8 cellular contexts compared by ENCODE assay signal in genomic region chr1:95233737-95234493, GRCh38. TPM values are rescaled to one million over a fixed set of nuclear protein-coding genes. Genes with fewer than 3 reads are reported as not detected.
DNase-seq lines count a peak whose midpoint lies in the region; ATAC-seq and TF ChIP-seq lines count a peak whose summit lies in the region.

Gene RWDD3, plus strand, starts transcription at chr1:95234210. Its CDS starts 21 bp downstream, at chr1:95234231.

- H3K4ac ChIP-seq in H9 (ENCODE audit: low read depth, low read length) (no peak within 1 kb of the TSS), neuronal stem cell (ENCODE audit: low read length) (no peak within 1 kb of the TSS)

- H2BK120ac ChIP-seq in H9 (ENCODE audit: low read depth, low read length, poor library complexity, severe bottlenecking) (no peak within 1 kb of the TSS), neuronal stem cell (ENCODE audit: low read depth, low read length) (no peak within 1 kb of the TSS)

- H2BK5ac ChIP-seq in H9 (ENCODE audit: insufficient read length, low read length): no peak within 1 kb of the TSS
- peak within 1 kb of the TSS; percentile 83 for H2BK5ac ChIP-seq in neuronal stem cell (ENCODE audit: low read length)

- H3K9me2 ChIP-seq in Loucy (replicated peaks; ENCODE audit: low read depth, low read length): no peaks in the 10 kb centered on the region

- no peaks in the 10 kb centered on the region for H3F3A ChIP-seq in Loucy (ENCODE audit: low read depth)

- H4K91ac ChIP-seq in H9 (ENCODE audit: insufficient read length, low read depth, low read length) (no peak within 1 kb of the TSS), neuronal stem cell (ENCODE audit: low read depth, low read length, poor library complexity) (no peak within 1 kb of the TSS)

- H3K9me3 ChIP-seq in H9 (ENCODE audit: control insufficient read depth, low read depth, low read length): no peaks in the 10 kb centered on the region
- H3K9me3 ChIP-seq in Loucy (ENCODE audit: insufficient read depth, low read depth, low read length): no peaks in the 10 kb centered on the region
- no peaks in the 10 kb centered on the region for H3K9me3 ChIP-seq in SJCRH30 (replicated peaks)
- H3K9me3 ChIP-seq in neuronal stem cell (replicated peaks in 1 of 2; ENCODE audit: control insufficient read depth in 2 of 2, insufficient read depth in 1 of 2, low read depth in 1 of 2, low read length in 2 of 2): no peaks in the 10 kb centered on the region

- H2BK12ac ChIP-seq in H9 (ENCODE audit: insufficient read length, low read depth, low read length): no peak within 1 kb of the TSS
- H2BK12ac ChIP-seq in neuronal stem cell (ENCODE audit: low read length): no peak within 1 kb of the TSS

- H2BK20ac ChIP-seq in H9 (ENCODE audit: low read depth, low read length, poor library complexity, severe bottlenecking): no peak within 1 kb of the TSS

- H3K79me2 ChIP-seq in H9 (ENCODE audit: insufficient read depth, low read length) (no peaks in the 10 kb centered on the region; the same call in 1 of the 2 replicates), Loucy (ENCODE audit: insufficient read depth, low read length) (peaks cover 18% of the 10 kb centered on the region)

- peak within 1 kb of the TSS; percentile 54; the same call in 1 of the 2 replicates for H3K14ac ChIP-seq in H9 (ENCODE audit: insufficient read depth, low read length)
- H3K14ac ChIP-seq in neuronal stem cell (ENCODE audit: low read length): peak within 1 kb of the TSS; percentile 90

- peak; percentile 97 for ATAC-seq in foreskin keratinocyte

- H3K23me2 ChIP-seq in H9 (ENCODE audit: insufficient read length, low read depth, low read length, poor library complexity, severe bottlenecking): peaks cover 9% of the 10 kb centered on the region

- H3K36me3 ChIP-seq in Loucy (ENCODE audit: insufficient read depth, low read length): no peaks in the 10 kb centered on the region
- peaks cover 9% of the 10 kb centered on the region for H3K36me3 ChIP-seq in SJCRH30
- peaks cover 0 to 16% of the 10 kb centered on the region in 2 donors for H3K36me3 ChIP-seq in neuronal stem cell (replicated peaks in 1 of 2; ENCODE audit: control insufficient read depth in 2 of 2, insufficient read depth in 2 of 2, low read length in 2 of 2)

- no peak within 1 kb of the TSS for H3K56ac ChIP-seq in H9 (ENCODE audit: insufficient read length, low read depth, low read length)

- no peaks in the 10 kb centered on the region for H3K9me3 Mint-ChIP-seq in H9

- H4K5ac ChIP-seq in H9 (ENCODE audit: insufficient read length, low read depth, low read length): no peak within 1 kb of the TSS

- DNase-seq in GM04503 (ENCODE audit: low read depth) (peak; percentile 35), H9 (peak; percentile 94), SJCRH30 (peak; percentile 95 to 96), foreskin keratinocyte (peak; percentile 50 to 61), neuronal stem cell (ENCODE audit: low spot score) (peak; percentile 88), substantia nigra (lab: John Stamatoyannopoulos, UW) (peak; percentile 53 to 96 (median 87))
- DNase-seq in activated gamma-delta T cell treated with anti-CD3 and anti-CD28 coated beads, Interleukin-2, amount 50 U/mL, for 16 hours (ENCODE audit: low read depth): peak; percentile 89

- H3K27ac ChIP-seq in H9 (ENCODE audit: insufficient read length, low read depth, low read length) (no peak within 1 kb of the TSS), SJCRH30 (peak within 1 kb of the TSS; percentile 87), foreskin keratinocyte (peak within 1 kb of the TSS; percentile 55), neuronal stem cell (replicated peaks; ENCODE audit: low read length) (peak within 1 kb of the TSS; percentile 52), substantia nigra (ENCODE audit: low read depth, low read length, poor library complexity, severe bottlenecking) (peak within 1 kb of the TSS; percentile 90)

- no peak within 1 kb of the TSS for H4K8ac ChIP-seq in H9 (replicated peaks; ENCODE audit: insufficient read length, low read depth, low read length)
- peak within 1 kb of the TSS; percentile 20 for H4K8ac ChIP-seq in neuronal stem cell (ENCODE audit: low read depth, low read length)

- H3K4me1 ChIP-seq in H9 (ENCODE audit: insufficient read depth, low read length) (no peaks in the 10 kb centered on the region; the same call in 1 of the 2 replicates), Loucy (ENCODE audit: insufficient read depth, low read length, poor library complexity, severe bottlenecking) (peaks cover 10% of the 10 kb centered on the region), SJCRH30 (peaks cover 14% of the 10 kb centered on the region), foreskin keratinocyte (no peaks in the 10 kb centered on the region), neuronal stem cell (ENCODE audit: control insufficient read depth in 2 of 2, insufficient read depth in 1 of 2, low read depth in 1 of 2, low read length in 2 of 2) (peaks cover 0 to 9% of the 10 kb centered on the region in 2 donors)

- H3K27me3 Mint-ChIP-seq in H9 (ENCODE audit: low read depth): peaks cover 2% of the 10 kb centered on the region

- WGBS in H9 (ENCODE audit: extremely low coverage, insufficient read length, low lambda C conversion rate): no CpG with 5 or more reads among the region's 71 CpGs
- WGBS in neuronal stem cell (ENCODE audit: extremely low coverage in 2 of 2, insufficient read length in 2 of 2, insufficient replicate concordance in 1 of 2), 2 donors: no CpG with 5 or more reads among the region's 71 CpGs

- H3K27ac Mint-ChIP-seq in H9: peak within 1 kb of the TSS; percentile 73 to 82 (median 77); a peak in 6 of 7 replicates

- H3K27me3 ChIP-seq in H9 (ENCODE audit: insufficient read depth, low read length): no peaks in the 10 kb centered on the region
- H3K27me3 ChIP-seq in Loucy (ENCODE audit: insufficient read depth, low read length, poor library complexity, severe bottlenecking): peaks cover 10% of the 10 kb centered on the region
- no peaks in the 10 kb centered on the region for H3K27me3 ChIP-seq in SJCRH30
- no peaks in the 10 kb centered on the region for H3K27me3 ChIP-seq in foreskin keratinocyte
- H3K27me3 ChIP-seq in neuronal stem cell (ENCODE audit: control insufficient read depth in 3 of 3, insufficient read depth in 3 of 3, low read depth in 1 of 3, low read length in 3 of 3): peaks cover 0 to 27% (median 0%) of the 10 kb centered on the region in 3 experiments

- H3K4me3 Mint-ChIP-seq in H9: peak within 1 kb of the TSS; percentile 79 to 89

- H3K4me3 ChIP-seq in Loucy (ENCODE audit: low read length, poor library complexity, severe bottlenecking) (peak within 1 kb of the TSS; percentile 94), SJCRH30 (peak within 1 kb of the TSS; percentile 92), neuronal stem cell (ENCODE audit: low read length in 2 of 2) (peak within 1 kb of the TSS; percentile 95 to 98)

- peaks cover 22 to 30% of the 10 kb centered on the region in 2 experiments for H3K4me1 Mint-ChIP-seq in H9

- no peak within 1 kb of the TSS for H3T11ph ChIP-seq in H9 (ENCODE audit: low read length)

- peak; percentile 92 for TF ChIP-seq CTCF in H9 (conservative IDR thresholded peaks at IDR 0.05)
- peak; percentile 70 for TF ChIP-seq CTCF in Loucy (conservative IDR thresholded peaks at IDR 0.05; ENCODE audit: low read length)
- TF ChIP-seq CTCF in foreskin keratinocyte (conservative IDR thresholded peaks at IDR 0.05): peak; percentile 99

- H3K4me2 ChIP-seq in H9 (ENCODE audit: insufficient read depth, insufficient read length, low read length) (peak within 1 kb of the TSS; percentile 80), Loucy (ENCODE audit: low read depth, low read length, poor library complexity, severe bottlenecking) (peak within 1 kb of the TSS; percentile 90), neuronal stem cell (ENCODE audit: insufficient read depth, low read length, poor library complexity, severe bottlenecking) (peak within 1 kb of the TSS; percentile 63)

- no peaks in the 10 kb centered on the region for H4K20me1 ChIP-seq in H9 (ENCODE audit: control insufficient read depth, insufficient read depth, insufficient read length)
- H4K20me1 ChIP-seq in Loucy (ENCODE audit: insufficient read depth, low read length, poor library complexity, severe bottlenecking): no peaks in the 10 kb centered on the region

- H3K18ac ChIP-seq in H9 (ENCODE audit: insufficient read length, low read depth, low read length) (peak within 1 kb of the TSS; percentile 28), neuronal stem cell (ENCODE audit: low read length) (peak within 1 kb of the TSS; percentile 100)

- H3K79me1 ChIP-seq in H9 (ENCODE audit: insufficient read depth, low read depth, low read length, poor library complexity, severe bottlenecking): no peaks in the 10 kb centered on the region
- no peaks in the 10 kb centered on the region for H3K79me1 ChIP-seq in neuronal stem cell (ENCODE audit: low read depth, low read length)

- H3K9ac ChIP-seq in H9 (ENCODE audit: extremely low read depth, insufficient read length, low read length): peak within 1 kb of the TSS; percentile 55
- H3K9ac ChIP-seq in Loucy (ENCODE audit: low read depth, low read length, poor library complexity, severe bottlenecking): peak within 1 kb of the TSS; percentile 82
- H3K9ac ChIP-seq in neuronal stem cell (ENCODE audit: low read depth, low read length, poor library complexity): peak within 1 kb of the TSS; percentile 97

- H3K36me3 Mint-ChIP-seq in H9 (ENCODE audit: insufficient read depth in 1 of 3, low read depth in 3 of 3): peaks cover 2 to 6% (median 3%) of the 10 kb centered on the region in 3 experiments; a peak in 6 of 7 replicates

- no peak within 1 kb of the TSS for H3K23ac ChIP-seq in H9 (ENCODE audit: insufficient read length, low read depth, low read length)
- H3K23ac ChIP-seq in neuronal stem cell (ENCODE audit: low read depth, low read length, poor library complexity): peak within 1 kb of the TSS; percentile 96

- H2AFZ ChIP-seq in H9 (ENCODE audit: low read length) (peak within 1 kb of the TSS; percentile 2), Loucy (ENCODE audit: low read length) (peak within 1 kb of the TSS; percentile 100), neuronal stem cell (ENCODE audit: low read length) (peak within 1 kb of the TSS; percentile 96)

- H2BK15ac ChIP-seq in H9 (ENCODE audit: low read depth, low read length): no peak within 1 kb of the TSS
- H2BK15ac ChIP-seq in neuronal stem cell (ENCODE audit: low read length): peak within 1 kb of the TSS; percentile 76

- H2AK5ac ChIP-seq in H9 (ENCODE audit: insufficient read length, low read length) (no peak within 1 kb of the TSS), neuronal stem cell (ENCODE audit: low read depth, low read length) (peak within 1 kb of the TSS; percentile 35)

RNA-seq across cellular contexts. Expression of gene RWDD3, which starts in this region (rescaled TPM):
- total RNA-seq in H9 (2021) (15.3 and 18.0 TPM in 2 replicates), foreskin keratinocyte (9.9 and 10.5 TPM in 2 replicates)
- 25.8 and 29.1 TPM in 2 replicates for total RNA-seq in SJCRH30 (2014; rRNA removed; shearing (Covaris generic))
- polyA plus RNA-seq in foreskin keratinocyte: 9.9 and 10.3 TPM in 2 replicates
- polyA plus RNA-seq in neuronal stem cell (2013, experiment 1 of 2): 31.5 TPM
- polyA plus RNA-seq in neuronal stem cell (2013, experiment 2 of 2): 35.7 TPM

Comparison
In these comparisons a context has a peak if more than half of its experiments do, and no peak if none do; other contexts are left out.
1. DNase-seq: peak in every context shown above with its lines; median percentile 96 in SJCRH30; 94 in H9; 89 in activated gamma-delta T cell treated with anti-CD3 and anti-CD28 coated beads, Interleukin-2, amount 50 U/mL, for 16 hours; 88 in neuronal stem cell; 87 in substantia nigra; 56 in foreskin keratinocyte; 35 in GM04503.
2. H2AFZ ChIP-seq: peak in every context shown above with its lines; median percentile 100 in Loucy; 96 in neuronal stem cell; 2 in H9.